ENCODE assay signal across 18 cellular contexts in the genomic region with DNA sequence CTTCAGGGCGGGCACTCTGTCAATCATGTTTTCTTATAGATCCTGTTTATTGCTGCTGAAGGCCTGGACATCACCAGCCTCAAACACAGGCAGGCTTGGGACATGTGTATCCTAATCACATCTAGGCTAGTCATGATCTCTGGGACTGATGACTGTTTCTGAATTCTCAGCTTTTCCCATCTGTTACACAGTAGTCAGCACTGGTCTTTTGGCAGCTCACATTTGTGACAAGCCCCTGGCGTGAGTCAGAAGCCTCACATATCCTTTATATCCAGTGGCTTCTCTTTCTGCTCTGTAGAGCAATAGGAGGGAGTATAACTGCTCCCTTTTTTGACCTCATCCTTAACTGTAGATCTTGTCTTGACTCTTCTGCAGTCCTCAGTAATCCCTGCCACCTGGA. TPM values are rescaled to one million over a fixed set of nuclear protein-coding genes. Genes with fewer than 3 reads are reported as not detected.
DNase-seq lines count a peak whose midpoint lies in the region; ATAC-seq, FAIRE-seq and TF ChIP-seq lines count a peak whose summit lies in the region.
"Had no signal": no experiment of that assay in that cellular context is flagged by ENCODE, and none has a peak within 500 bp of the region (broad histone marks: within the 10 kb centered on the region; RNA-seq: fewer than 3 reads in every experiment).

No MANE protein-coding gene starts in this region.

- H3K36me3 Mint-ChIP-seq in activated T-helper 2 cell treated with anti-CD3 and anti-CD28 coated beads, Interferon-gamma antibody, Interleukin-2, Interleukin-4, amounts not matched to agents 10 μg/mL and 5 μg/mL and 100 μg/mL, durations not matched to agents 14 hours and 24 hours and 36 hours (ENCODE audit: low read depth) = no peaks in the 10 kb centered on the region

- no peak for FAIRE-seq in D721Med (lab: Jason Lieb, UNC)
- FAIRE-seq: islet of Langerhans, urothelium cell line had no signal

- TF ChIP-seq CTCF in AG10803 (conservative IDR thresholded peaks at IDR 0.05; ENCODE audit: low read length) (no peak; the same call in 1 of the 2 replicates), astrocyte of the spinal cord (IDR thresholded peaks at IDR 0.05; ENCODE audit: low read depth, low read length) (no peak), D721Med (IDR thresholded peaks at IDR 0.05; ENCODE audit: insufficient read depth, missing control alignments) (no peak)

- H3K4me3 ChIP-seq in AG10803 (ENCODE audit: low read length) (no peak overlapping the region), astrocyte of the spinal cord (ENCODE audit: low read depth, low read length) (no peak overlapping the region)
- H3K4me3 ChIP-seq: coronary artery, heart left ventricle, stomach had no signal

- no peak for ATAC-seq in HG03469 (IDR thresholded peaks at IDR 0.05; ENCODE audit: unreplicated experiment)
- ATAC-seq: heart left ventricle, T-cell had no signal

- DNase-seq in AG10803 (ENCODE audit: low read depth) = peak; percentile 89
- DNase-seq in HS-5 (ENCODE audit: low read depth) = peak; percentile 74
- peak; percentile 38 for DNase-seq in astrocyte of the spinal cord (ENCODE audit: low read depth, low spot score)
- peak; percentile 83 for DNase-seq in iris pigment epithelial cell (ENCODE audit: low read depth)
- DNase-seq in GM19240 (ENCODE audit: insufficient read length, low spot score) = no peak
- no peak for DNase-seq in activated T-helper 2 cell treated with anti-CD3 and anti-CD28 coated beads, Interferon-gamma antibody, Interleukin-2, Interleukin-4, amounts not matched to agents 10 μg/mL and 5 μg/mL and 100 μg/mL, durations not matched to agents 14 hours and 24 hours and 36 hours (ENCODE audit: low spot score)
- DNase-seq in D721Med (ENCODE audit: insufficient read length, low spot score) = no peak
- DNase-seq: amygdala, heart left ventricle, nephron progenitor cell, stomach, T-cell had no signal

- no peaks in the 10 kb centered on the region for H3K9me3 Mint-ChIP-seq in activated T-helper 2 cell treated with anti-CD3 and anti-CD28 coated beads, Interferon-gamma antibody, Interleukin-2, Interleukin-4, amounts not matched to agents 10 μg/mL and 5 μg/mL and 100 μg/mL, durations not matched to agents 14 hours and 24 hours and 36 hours
- H3K9me3 Mint-ChIP-seq: activated T-helper 1 cell treated with anti-CD3 and anti-CD28 coated beads, Interleukin-12 subunit alpha, Interleukin-12 subunit beta, Interleukin-2, Interleukin-4 antibody, amounts not matched to agents 30 ng/mL and 10 ng/mL and 1 ng/mL, durations not matched to agents 14 hours and 24 hours and 36 hours; T-cell had no signal

- no peak overlapping the region for H3K4me3 Mint-ChIP-seq in activated T-helper 2 cell treated with anti-CD3 and anti-CD28 coated beads, Interferon-gamma antibody, Interleukin-2, Interleukin-4, amounts not matched to agents 10 μg/mL and 5 μg/mL and 100 μg/mL, durations not matched to agents 14 hours and 24 hours and 36 hours (ENCODE audit: low read depth)
- H3K4me3 Mint-ChIP-seq: activated T-helper 1 cell treated with anti-CD3 and anti-CD28 coated beads, Interleukin-12 subunit alpha, Interleukin-12 subunit beta, Interleukin-2, Interleukin-4 antibody, amounts not matched to agents 30 ng/mL and 10 ng/mL and 1 ng/mL, durations not matched to agents 14 hours and 24 hours and 36 hours; nephron progenitor cell; T-cell had no signal

- H3K27ac Mint-ChIP-seq in activated T-helper 2 cell treated with anti-CD3 and anti-CD28 coated beads, Interferon-gamma antibody, Interleukin-2, Interleukin-4, amounts not matched to agents 10 μg/mL and 5 μg/mL and 100 μg/mL, durations not matched to agents 14 hours and 24 hours and 36 hours = no peak overlapping the region
- H3K27ac Mint-ChIP-seq: activated T-helper 1 cell treated with anti-CD3 and anti-CD28 coated beads, Interleukin-12 subunit alpha, Interleukin-12 subunit beta, Interleukin-2, Interleukin-4 antibody, amounts not matched to agents 30 ng/mL and 10 ng/mL and 1 ng/mL, durations not matched to agents 14 hours and 24 hours and 36 hours; nephron progenitor cell; T-cell had no signal

- in situ Hi-C loops in astrocyte of the spinal cord (cut with HindIII; ENCODE audit: low sequenced_read_pairs) = no loop called here

- H3K4me1 Mint-ChIP-seq in activated T-helper 2 cell treated with anti-CD3 and anti-CD28 coated beads, Interferon-gamma antibody, Interleukin-2, Interleukin-4, amounts not matched to agents 10 μg/mL and 5 μg/mL and 100 μg/mL, durations not matched to agents 14 hours and 24 hours and 36 hours (ENCODE audit: low read depth) = peaks cover 15% of the 10 kb centered on the region

- H3K27me3 Mint-ChIP-seq in activated T-helper 2 cell treated with anti-CD3 and anti-CD28 coated beads, Interferon-gamma antibody, Interleukin-2, Interleukin-4, amounts not matched to agents 10 μg/mL and 5 μg/mL and 100 μg/mL, durations not matched to agents 14 hours and 24 hours and 36 hours (ENCODE audit: low read depth) = peaks cover 10% of the 10 kb centered on the region
- H3K27me3 Mint-ChIP-seq: T-cell had no signal

- intact Hi-C loops in activated T-helper 2 cell treated with anti-CD3 and anti-CD28 coated beads, Interferon-gamma antibody, Interleukin-2, Interleukin-4, amounts not matched to agents 10 μg/mL and 5 μg/mL and 100 μg/mL, durations not matched to agents 14 hours and 24 hours and 36 hours (cut with micrococcal nuclease) = no loop called here

RNA-seq across cellular contexts. Expression of a gene that starts 4.5 kb away (rescaled TPM):
- total RNA-seq in activated T-helper 2 cell treated with anti-CD3 and anti-CD28 coated beads, Interferon-gamma antibody, Interleukin-2, Interleukin-4, amounts not matched to agents 10 μg/mL and 5 μg/mL and 100 μg/mL, durations not matched to agents 14 hours and 24 hours and 36 hours = 5.5 and 7.1 TPM in 2 replicates

RNA-seq across cellular contexts. Expression of a gene that starts 10.4 kb away (rescaled TPM):
- not detected in 2 replicates for total RNA-seq in activated T-helper 2 cell treated with anti-CD3 and anti-CD28 coated beads, Interferon-gamma antibody, Interleukin-2, Interleukin-4, amounts not matched to agents 10 μg/mL and 5 μg/mL and 100 μg/mL, durations not matched to agents 14 hours and 24 hours and 36 hours
- total RNA-seq: lung microvascular endothelial cell, T-cell had no signal

Comparison
In these comparisons a context has a peak if more than half of its experiments do, and no peak if none do; other contexts are left out.
1. DNase-seq: peak in AG10803 (single experiment), HS-5 (single experiment), astrocyte of the spinal cord (single experiment) and iris pigment epithelial cell (single experiment); none in GM19240 (single experiment), activated T-helper 2 cell treated with anti-CD3 and anti-CD28 coated beads, Interferon-gamma antibody, Interleukin-2, Interleukin-4, amounts not matched to agents 10 μg/mL and 5 μg/mL and 100 μg/mL, durations not matched to agents 14 hours and 24 hours and 36 hours (single experiment) and D721Med (single experiment).